In genomic region chr2:225025917-225026571, GRCh38 we compare ENCODE assay signal across 8 cellular contexts. TPM values are rescaled to one million over a fixed set of nuclear protein-coding genes. Genes with fewer than 3 reads are reported as not detected.
DNase-seq lines count a peak whose midpoint lies in the region; ATAC-seq lines count a peak whose summit lies in the region.

No MANE protein-coding gene starts in this region.

- H2AFZ ChIP-seq in mesenchymal stem cell (ENCODE audit: low read depth, low read length), result no peak overlapping the region

- no peak overlapping the region for H2BK5ac ChIP-seq in mesenchymal stem cell (ENCODE audit: low read depth, low read length, poor library complexity, severe bottlenecking)

- H2BK120ac ChIP-seq in mesenchymal stem cell (ENCODE audit: low read depth, low read length), result no peak overlapping the region

- H2BK12ac ChIP-seq in mesenchymal stem cell (ENCODE audit: low read length in 2 of 2), result peak overlapping the region; percentile 73 to 75

- DNase-seq in HT1080 (ENCODE audit: low read depth) (peak; percentile 85), mesenchymal stem cell (peak; percentile 77), DMS 273 treated with DMSO at 0.1 percent for 48 hours (lab: John Stamatoyannopoulos, UW) (no peak), NAMALWA (ENCODE audit: low spot score) (no peak), NCI-H2029 (lab: John Stamatoyannopoulos, UW) (no peak)
- DNase-seq in activated T-helper 1 cell treated with anti-CD3 and anti-CD28 coated beads, Interleukin-12 subunit alpha, Interleukin-12 subunit beta, Interleukin-2, Interleukin-4 antibody, amounts not matched to agents 30 ng/mL and 10 ng/mL and 1 ng/mL, durations not matched to agents 14 hours and 24 hours and 36 hours (ENCODE audit: low spot score), result no peak

- peak overlapping the region in 6 of 10 experiments; percentile 5 to 37 (median 14); a peak in 6 of 20 replicates for H3K4me3 ChIP-seq in BLaER1 treated with 17β-estradiol and CSF1 and Interleukin-3, amounts not matched to agents 10 nM and 100 nM
- no peak overlapping the region for H3K4me3 ChIP-seq in mesenchymal stem cell (ENCODE audit: insufficient read depth in 1 of 2, low read depth in 1 of 2, low read length in 2 of 2)

- peaks cover 0 to 45% (median 0%) of the 10 kb centered on the region in 11 experiments; a peak in 3 of 22 replicates for H4K20me1 ChIP-seq in BLaER1 treated with 17β-estradiol and CSF1 and Interleukin-3, amounts not matched to agents 10 nM and 100 nM

- peaks cover 0 to 10% (median 2%) of the 10 kb centered on the region in 11 experiments; a peak in 6 of 22 replicates for H3K36me3 ChIP-seq in BLaER1 treated with 17β-estradiol and CSF1 and Interleukin-3, amounts not matched to agents 10 nM and 100 nM
- H3K36me3 ChIP-seq in mesenchymal stem cell (ENCODE audit: control insufficient read depth in 1 of 2, insufficient read depth in 2 of 2, low read depth in 1 of 2, low read length in 2 of 2), result no peaks in the 10 kb centered on the region

- H3K9me3 Mint-ChIP-seq in activated T-helper 1 cell treated with anti-CD3 and anti-CD28 coated beads, Interleukin-12 subunit alpha, Interleukin-12 subunit beta, Interleukin-2, Interleukin-4 antibody, amounts not matched to agents 30 ng/mL and 10 ng/mL and 1 ng/mL, durations not matched to agents 14 hours and 24 hours and 36 hours, result peaks cover 3% of the 10 kb centered on the region

- H2AK5ac ChIP-seq in mesenchymal stem cell (ENCODE audit: low read length, severe bottlenecking), result peak overlapping the region; percentile 19

- peak overlapping the region; percentile 58 to 92 (median 79) for H3K4me2 ChIP-seq in BLaER1 treated with 17β-estradiol and CSF1 and Interleukin-3, amounts not matched to agents 10 nM and 100 nM
- no peak overlapping the region for H3K4me2 ChIP-seq in mesenchymal stem cell (ENCODE audit: low read length, poor library complexity, severe bottlenecking)

- peaks cover 14% of the 10 kb centered on the region for H3K79me1 ChIP-seq in mesenchymal stem cell (replicated peaks; ENCODE audit: low read length, poor library complexity, severe bottlenecking)

- H3K23ac ChIP-seq in mesenchymal stem cell (ENCODE audit: low read length in 2 of 2), result no peak overlapping the region

- H3K4me3 Mint-ChIP-seq in activated T-helper 1 cell treated with anti-CD3 and anti-CD28 coated beads, Interleukin-12 subunit alpha, Interleukin-12 subunit beta, Interleukin-2, Interleukin-4 antibody, amounts not matched to agents 30 ng/mL and 10 ng/mL and 1 ng/mL, durations not matched to agents 14 hours and 24 hours and 36 hours, result peak overlapping the region; percentile 3

- H4K8ac ChIP-seq in mesenchymal stem cell (ENCODE audit: low read length), result no peak overlapping the region

- H3K4me1 ChIP-seq in BLaER1 treated with 17β-estradiol and CSF1 and Interleukin-3, amounts not matched to agents 10 nM and 100 nM, result peaks cover 34 to 62% (median 50%) of the 10 kb centered on the region in 10 experiments
- peaks cover 6% of the 10 kb centered on the region for H3K4me1 ChIP-seq in mesenchymal stem cell (ENCODE audit: control insufficient read depth, insufficient read depth, low read depth, low read length)

- H3K9ac ChIP-seq in BLaER1 treated with 17β-estradiol and CSF1 and Interleukin-3, amounts not matched to agents 10 nM and 100 nM, result peak overlapping the region in 9 of 11 experiments; percentile 37 to 79 (median 70); a peak in 18 of 22 replicates
- no peak overlapping the region for H3K9ac ChIP-seq in mesenchymal stem cell (ENCODE audit: low read length)

- H4K91ac ChIP-seq in mesenchymal stem cell (ENCODE audit: low read length), result no peak overlapping the region

- H2BK15ac ChIP-seq in mesenchymal stem cell (ENCODE audit: low read depth, poor library complexity, severe bottlenecking), result no peak overlapping the region

- no peaks in the 10 kb centered on the region for H3K27me3 ChIP-seq in BLaER1 treated with 17β-estradiol and CSF1 and Interleukin-3, amounts not matched to agents 10 nM and 100 nM
- no peaks in the 10 kb centered on the region for H3K27me3 ChIP-seq in mesenchymal stem cell (ENCODE audit: control insufficient read depth in 1 of 2, insufficient read depth in 1 of 2, low read length in 2 of 2)

- no peak overlapping the region for H3K14ac ChIP-seq in mesenchymal stem cell (ENCODE audit: low read length in 2 of 2)

- 71% methylated on average over 2 of the region's 2 CpGs for WGBS in mesenchymal stem cell

- no peak overlapping the region for H3K4ac ChIP-seq in mesenchymal stem cell (ENCODE audit: low read depth in 1 of 2, low read length in 2 of 2)

- peaks cover 0 to 12% (median 0%) of the 10 kb centered on the region in 11 experiments; a peak in 4 of 22 replicates for H3K9me3 ChIP-seq in BLaER1 treated with 17β-estradiol and CSF1 and Interleukin-3, amounts not matched to agents 10 nM and 100 nM (replicated peaks in 1 of 11)
- no peaks in the 10 kb centered on the region for H3K9me3 ChIP-seq in mesenchymal stem cell (ENCODE audit: control insufficient read depth, low read length)

- H3K27me3 Mint-ChIP-seq in activated T-helper 1 cell treated with anti-CD3 and anti-CD28 coated beads, Interleukin-12 subunit alpha, Interleukin-12 subunit beta, Interleukin-2, Interleukin-4 antibody, amounts not matched to agents 30 ng/mL and 10 ng/mL and 1 ng/mL, durations not matched to agents 14 hours and 24 hours and 36 hours (ENCODE audit: insufficient read depth), result no peaks in the 10 kb centered on the region

- peak overlapping the region in 1 of 2 experiments; percentile 64 for H3K18ac ChIP-seq in mesenchymal stem cell (ENCODE audit: low read depth in 1 of 2, low read length in 2 of 2)

- peaks cover 30% of the 10 kb centered on the region for H3K36me3 Mint-ChIP-seq in activated T-helper 1 cell treated with anti-CD3 and anti-CD28 coated beads, Interleukin-12 subunit alpha, Interleukin-12 subunit beta, Interleukin-2, Interleukin-4 antibody, amounts not matched to agents 30 ng/mL and 10 ng/mL and 1 ng/mL, durations not matched to agents 14 hours and 24 hours and 36 hours (ENCODE audit: low read depth)

- ATAC-seq in GM19467 (IDR thresholded peaks at IDR 0.05; ENCODE audit: unreplicated experiment), result no peak

- intact Hi-C loops in activated T-helper 1 cell treated with anti-CD3 and anti-CD28 coated beads, Interleukin-12 subunit alpha, Interleukin-12 subunit beta, Interleukin-2, Interleukin-4 antibody, amounts not matched to agents 30 ng/mL and 10 ng/mL and 1 ng/mL, durations not matched to agents 14 hours and 24 hours and 36 hours (cut with micrococcal nuclease), result loop anchor here (2.0 kb wide), 1 partner anchor 15 kb away; no protein-coding TSS in a partner anchor

- peaks cover 67% of the 10 kb centered on the region for H3K4me1 Mint-ChIP-seq in activated T-helper 1 cell treated with anti-CD3 and anti-CD28 coated beads, Interleukin-12 subunit alpha, Interleukin-12 subunit beta, Interleukin-2, Interleukin-4 antibody, amounts not matched to agents 30 ng/mL and 10 ng/mL and 1 ng/mL, durations not matched to agents 14 hours and 24 hours and 36 hours (ENCODE audit: low read depth)

- peak overlapping the region in 10 of 11 experiments; percentile 32 to 95 (median 90); a peak in 20 of 22 replicates for H3K27ac ChIP-seq in BLaER1 treated with 17β-estradiol and CSF1 and Interleukin-3, amounts not matched to agents 10 nM and 100 nM
- H3K27ac ChIP-seq in mesenchymal stem cell (ENCODE audit: low read length, poor library complexity, severe bottlenecking), result peak overlapping the region; percentile 25

- peak overlapping the region; percentile 64 for H3K27ac Mint-ChIP-seq in activated T-helper 1 cell treated with anti-CD3 and anti-CD28 coated beads, Interleukin-12 subunit alpha, Interleukin-12 subunit beta, Interleukin-2, Interleukin-4 antibody, amounts not matched to agents 30 ng/mL and 10 ng/mL and 1 ng/mL, durations not matched to agents 14 hours and 24 hours and 36 hours

RNA-seq across cellular contexts. Expression of gene DOCK10, which starts 16.2 kb away (rescaled TPM):
- total RNA-seq in HT1080 (2014; rRNA removed; shearing (Covaris generic)), result 49.4 and 52.9 TPM in 2 replicates
- 20.0 and 21.7 TPM in 2 replicates for polyA plus RNA-seq in HT1080 (2015; cell fraction: cytosol; rRNA removed)
- 50.5 and 54.2 TPM in 2 replicates for polyA plus RNA-seq in HT1080 (2015; cell fraction: nucleus; rRNA removed)
- 144 and 159 TPM in 2 replicates for total RNA-seq in activated T-helper 1 cell treated with anti-CD3 and anti-CD28 coated beads, Interleukin-12 subunit alpha, Interleukin-12 subunit beta, Interleukin-2, Interleukin-4 antibody, amounts not matched to agents 30 ng/mL and 10 ng/mL and 1 ng/mL, durations not matched to agents 14 hours and 24 hours and 36 hours
- polyA plus RNA-seq in mesenchymal stem cell (2013, experiment 1 of 2), result 5.5 TPM
- 5.1 TPM for polyA plus RNA-seq in mesenchymal stem cell (2013, experiment 2 of 2)

Comparison
In these comparisons a context has a peak if more than half of its experiments do, and no peak if none do; other contexts are left out.
1. H3K4me3 ChIP-seq: peak in BLaER1 treated with 17β-estradiol and CSF1 and Interleukin-3, amounts not matched to agents 10 nM and 100 nM (6 of 10); none in mesenchymal stem cell (0 of 2).
2. DNase-seq: peak in HT1080 (single experiment) and mesenchymal stem cell (single experiment); none in activated T-helper 1 cell treated with anti-CD3 and anti-CD28 coated beads, Interleukin-12 subunit alpha, Interleukin-12 subunit beta, Interleukin-2, Interleukin-4 antibody, amounts not matched to agents 30 ng/mL and 10 ng/mL and 1 ng/mL, durations not matched to agents 14 hours and 24 hours and 36 hours (single experiment), DMS 273 treated with DMSO at 0.1 percent for 48 hours (single experiment), NAMALWA (single experiment) and NCI-H2029 (single experiment).